ENCODE assay signal across 26 cellular contexts in the genomic region with DNA sequence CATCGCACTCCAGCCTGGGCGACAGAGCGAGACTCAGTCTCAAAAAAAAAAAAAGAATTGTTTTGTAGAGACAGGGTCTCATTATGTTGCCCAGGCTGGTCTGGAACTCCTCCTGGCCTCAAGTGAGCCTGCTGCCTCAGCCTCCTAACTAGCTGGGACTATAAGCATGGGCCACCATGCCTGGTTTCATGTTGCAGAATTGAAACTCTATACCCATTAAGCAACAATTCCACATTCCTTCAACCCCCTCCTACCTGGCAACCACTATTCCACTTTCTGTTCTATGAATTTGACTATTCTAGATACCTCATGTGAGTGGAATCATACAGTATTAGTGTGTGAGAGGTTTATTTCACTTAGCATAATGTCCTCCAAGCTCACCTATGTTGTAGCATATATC.
"Had no signal": no experiment of that assay in that cellular context is flagged by ENCODE, and none has a peak within 500 bp of the region (broad histone marks: within the 10 kb centered on the region; RNA-seq: fewer than 3 reads in every experiment).

No MANE protein-coding gene starts in this region.

- H3K4me3 Mint-ChIP-seq: dendritic cell treated with granulocyte-macrophage colony-stimulating factor and Interleukin-4, amounts not matched to agents 40 ng/mL and 50 ng/mL, for 4 days; effector memory CD8-positive, alpha-beta T cell; naive B cell; nephron progenitor cell; stimulated activated memory B cell treated with anti-CD40 and anti-IgM and Interleukin-4, amounts not matched to agents 10 μg/mL and 1 μg/mL and 100 μg/mL, for 72 hours; stimulated activated naive CD8-positive, alpha-beta T cell treated with anti-CD3 and anti-CD28 coated beads, Interleukin-15, Interleukin-2, amounts not matched to agents 100 ng/mL and 50 ng/mL, for 24 hours had no signal

- DNase-seq: effector memory CD8-positive, alpha-beta T cell; foreskin fibroblast; glutamatergic neuron; kidney; left cardiac atrium; left ventricle myocardium superior; mesendoderm; naive B cell; nephron progenitor cell; psoas muscle; retina; right lobe of liver; spleen; stimulated activated CD4-positive, alpha-beta T cell treated with anti-CD3 and anti-CD28 coated beads, Interleukin-15, amount 100 ng/mL, for 24 hours; stimulated activated CD4-positive, alpha-beta T cell treated with anti-CD3 and anti-CD28 coated beads, Interleukin-1b, Interleukin-23, amount 100 ng/mL, for 48 hours; stimulated activated CD4-positive, alpha-beta T cell treated with anti-CD3 and anti-CD28 coated beads, Interleukin-4, amount 100 ng/mL, for 24 hours; tibial artery; upper lobe of right lung had no signal

- H3K27ac ChIP-seq: epithelial cell of prostate, esophagus muscularis mucosa, gastroesophageal sphincter, psoas muscle, right lobe of liver, spleen, tibial artery, upper lobe of right lung, vagina had no signal

- H3K27ac Mint-ChIP-seq: dendritic cell treated with granulocyte-macrophage colony-stimulating factor and Interleukin-4, amounts not matched to agents 40 ng/mL and 50 ng/mL, for 4 days; effector memory CD8-positive, alpha-beta T cell; naive B cell; nephron progenitor cell; stimulated activated memory B cell treated with anti-CD40 and anti-IgM and Interleukin-4, amounts not matched to agents 10 μg/mL and 1 μg/mL and 100 μg/mL, for 72 hours; stimulated activated naive CD8-positive, alpha-beta T cell treated with anti-CD3 and anti-CD28 coated beads, Interleukin-15, Interleukin-2, amounts not matched to agents 100 ng/mL and 50 ng/mL, for 24 hours had no signal

- H3K27me3 Mint-ChIP-seq: dendritic cell treated with granulocyte-macrophage colony-stimulating factor and Interleukin-4, amounts not matched to agents 40 ng/mL and 50 ng/mL, for 4 days; effector memory CD8-positive, alpha-beta T cell; naive B cell; stimulated activated memory B cell treated with anti-CD40 and anti-IgM and Interleukin-4, amounts not matched to agents 10 μg/mL and 1 μg/mL and 100 μg/mL, for 72 hours; stimulated activated naive CD8-positive, alpha-beta T cell treated with anti-CD3 and anti-CD28 coated beads, Interleukin-15, Interleukin-2, amounts not matched to agents 100 ng/mL and 50 ng/mL, for 24 hours had no signal

- H3K4me3 ChIP-seq: esophagus muscularis mucosa, gastroesophageal sphincter, lung, psoas muscle, right lobe of liver, spleen, tibial artery, upper lobe of right lung, vagina had no signal

- H3K4me1 ChIP-seq: esophagus muscularis mucosa, gastroesophageal sphincter, psoas muscle, right lobe of liver, spleen, tibial artery, upper lobe of right lung, vagina had no signal

- ATAC-seq: effector memory CD8-positive, alpha-beta T cell; gastroesophageal sphincter; left cardiac atrium; left ventricle myocardium superior; psoas muscle; right lobe of liver; stimulated activated memory B cell treated with anti-CD40 and anti-IgM and Interleukin-4, amounts not matched to agents 10 μg/mL and 1 μg/mL and 100 μg/mL, for 72 hours; upper lobe of right lung had no signal

- H3K27me3 ChIP-seq: esophagus muscularis mucosa, gastroesophageal sphincter, right lobe of liver, spleen, tibial artery, upper lobe of right lung, vagina had no signal

- FAIRE-seq: kidney had no signal

- H3K4me1 Mint-ChIP-seq: naive B cell; stimulated activated memory B cell treated with anti-CD40 and anti-IgM and Interleukin-4, amounts not matched to agents 10 μg/mL and 1 μg/mL and 100 μg/mL, for 72 hours had no signal

- H3K9me3 Mint-ChIP-seq: dendritic cell treated with granulocyte-macrophage colony-stimulating factor and Interleukin-4, amounts not matched to agents 40 ng/mL and 50 ng/mL, for 4 days; effector memory CD8-positive, alpha-beta T cell; naive B cell; nephron progenitor cell; stimulated activated memory B cell treated with anti-CD40 and anti-IgM and Interleukin-4, amounts not matched to agents 10 μg/mL and 1 μg/mL and 100 μg/mL, for 72 hours; stimulated activated naive CD8-positive, alpha-beta T cell treated with anti-CD3 and anti-CD28 coated beads, Interleukin-15, Interleukin-2, amounts not matched to agents 100 ng/mL and 50 ng/mL, for 24 hours had no signal

- H3K9me3 ChIP-seq: esophagus muscularis mucosa, gastroesophageal sphincter, psoas muscle, right lobe of liver, spleen, tibial artery, upper lobe of right lung, vagina had no signal
